Comparison of ENCODE assay signal across 8 cellular contexts in genomic region chr5:159156839-159157238, GRCh38. TPM values are rescaled to one million over a fixed set of nuclear protein-coding genes. Genes with fewer than 3 reads are reported as not detected.
DNase-seq lines count a peak whose midpoint lies in the region; ATAC-seq, FAIRE-seq and TF ChIP-seq lines count a peak whose summit lies in the region.

No MANE protein-coding gene starts in this region.

- no peak for TF ChIP-seq EP300 in H1 (IDR thresholded peaks at IDR 0.05; ENCODE audit: borderline replicate concordance in 1 of 2, low read depth in 2 of 2, low read length in 2 of 2)

- no peak overlapping the region for H3K14ac ChIP-seq in H1 (ENCODE audit: insufficient read length)

- H3K23me2 ChIP-seq in H1 (ENCODE audit: low read depth, low read length) = no peaks in the 10 kb centered on the region

- no peak overlapping the region for H3K4me2 ChIP-seq in H1 (ENCODE audit: insufficient read depth in 1 of 2, low read depth in 2 of 2, low read length in 2 of 2)
- no peak overlapping the region for H3K4me2 ChIP-seq in mesendoderm (ENCODE audit: low read length)

- POLR2A ChIA-PET in H1 (lab: Charles Lee; ENCODE audit: partially characterized antibody) = interaction anchor here (1.2 kb wide), 1 partner anchor 160 kb away, joined by 3 read pairs; no protein-coding TSS in a partner anchor

- H3K4me3 Mint-ChIP-seq in activated CD8-positive, alpha-beta memory T cell treated with anti-CD3 and anti-CD28 coated beads, Interleukin-2, amount 10 ng/mL, durations not matched to agents 7 days and 5 days = no peak overlapping the region

- H3K27ac ChIP-seq in H1 (ENCODE audit: low read depth, low read length) (no peak overlapping the region), mesendoderm (ENCODE audit: low read depth, low read length) (no peak overlapping the region)

- no peaks in the 10 kb centered on the region for H3K9me3 ChIP-seq in H1 (ENCODE audit: insufficient read depth in 2 of 2, low read depth in 1 of 2, low read length in 1 of 2)

- no peak for FAIRE-seq in H1 (lab: Jason Lieb, UNC)

- peak; percentile 85 to 88 for TF ChIP-seq RAD21 in H1 (IDR thresholded peaks at IDR 0.05 in 1 of 2, conservative IDR thresholded peaks at IDR 0.05 in 1 of 2; ENCODE audit: low read depth in 2 of 2, low read length in 2 of 2)

- H3K4me1 ChIP-seq in H1 (replicated peaks in 1 of 4; ENCODE audit: control insufficient read depth in 3 of 4, insufficient read depth in 4 of 4, low read length in 3 of 4) = no peaks in the 10 kb centered on the region
- no peaks in the 10 kb centered on the region for H3K4me1 ChIP-seq in mesendoderm (ENCODE audit: control insufficient read depth, low read depth, low read length)

- H3K23ac ChIP-seq in H1 (ENCODE audit: insufficient read length) = no peak overlapping the region
- H3K23ac ChIP-seq in mesendoderm (ENCODE audit: low read length) = no peak overlapping the region

- CTCF ChIA-PET in activated CD8-positive, alpha-beta memory T cell treated with anti-CD3 and anti-CD28 coated beads, Interleukin-2, amount 10 ng/mL, durations not matched to agents 7 days and 5 days (lab: Charles Lee) = interaction anchor here (0.7 to 3.3 kb wide), 37 partner anchors 9 to 830 kb away, joined by 3 to 58 read pairs (median 4); no protein-coding TSS in a partner anchor
- CTCF ChIA-PET in H1 (lab: Charles Lee; ENCODE audit: partially characterized antibody) = interaction anchor here (0.6 to 5.8 kb wide), 32 partner anchors 9 to 808 kb away, joined by 3 to 38 read pairs (median 4); no protein-coding TSS in a partner anchor

- H4K5ac ChIP-seq in H1 (ENCODE audit: insufficient read length, low read depth, low read length) (no peak overlapping the region), mesendoderm (ENCODE audit: low read length) (no peak overlapping the region)

- no peak overlapping the region for H2BK12ac ChIP-seq in H1 (ENCODE audit: low read depth, low read length)

- intact Hi-C loops in posterior vena cava (cut with DNase I) = loop anchor here in 1 of 2 donors (5.0 to 10.0 kb wide), 2 partner anchors 48 to 105 kb away; partner anchors contain the start of genes RNF145 and UBLCP1

- peaks cover 0 to 21% (median 6%) of the 10 kb centered on the region in 4 experiments; a peak in 5 of 8 replicates for H3K36me3 ChIP-seq in H1 (ENCODE audit: control insufficient read depth in 2 of 4, insufficient read depth in 4 of 4, low read length in 3 of 4)
- peaks cover 3% of the 10 kb centered on the region for H3K36me3 ChIP-seq in mesendoderm (ENCODE audit: control insufficient read depth, insufficient read depth, low read length)

- H4K20me1 ChIP-seq in H1 (replicated peaks in 1 of 2; ENCODE audit: control insufficient read depth in 1 of 2, insufficient read depth in 2 of 2, low read length in 2 of 2) = peaks cover 2 to 3% of the 10 kb centered on the region in 2 experiments

- no peak overlapping the region for H3K9ac ChIP-seq in H1 (replicated peaks in 1 of 4; ENCODE audit: extremely low read depth in 1 of 4, low read depth in 3 of 4, low read length in 3 of 4)
- no peak overlapping the region for H3K9ac ChIP-seq in mesendoderm (ENCODE audit: low read length)

- H3K79me2 ChIP-seq in H1 (ENCODE audit: control insufficient read depth in 1 of 2, insufficient read depth in 2 of 2, low read length in 2 of 2) = no peaks in the 10 kb centered on the region
- no peaks in the 10 kb centered on the region for H3K79me2 ChIP-seq in mesendoderm (ENCODE audit: control insufficient read depth, insufficient read depth, low read length)

- H3K18ac ChIP-seq in H1 (ENCODE audit: extremely low read depth, low read length) (no peak overlapping the region), mesendoderm (ENCODE audit: low read length) (no peak overlapping the region)

- H3K9me3 Mint-ChIP-seq in activated CD8-positive, alpha-beta memory T cell treated with anti-CD3 and anti-CD28 coated beads, Interleukin-2, amount 10 ng/mL, durations not matched to agents 7 days and 5 days (ENCODE audit: low read depth) = no peaks in the 10 kb centered on the region

- no peak overlapping the region for H2AFZ ChIP-seq in H1 (ENCODE audit: low read length)

- H3K4me3 ChIP-seq in H1 (ENCODE audit: extremely low read depth in 1 of 4, insufficient read depth in 2 of 4, low read depth in 3 of 4, low read length in 4 of 4) (no peak overlapping the region), mesendoderm (ENCODE audit: low read length) (no peak overlapping the region)

- H2AK5ac ChIP-seq in H1 (ENCODE audit: low read depth, low read length) = no peak overlapping the region
- H2AK5ac ChIP-seq in mesendoderm (ENCODE audit: low read length) = no peak overlapping the region

- no peak overlapping the region for H2BK15ac ChIP-seq in H1 (ENCODE audit: low read length)
- H2BK15ac ChIP-seq in mesendoderm (replicated peaks; ENCODE audit: low read depth) = no peak overlapping the region

- peak; percentile 46 for DNase-seq in activated CD8-positive, alpha-beta memory T cell treated with anti-CD3 and anti-CD28 coated beads, Interleukin-2, amount 10 ng/mL, durations not matched to agents 7 days and 5 days
- DNase-seq in activated CD8-positive, alpha-beta memory T cell treated with anti-CD3 and anti-CD28 coated beads, Interleukin-2, amount 50 U/mL, for 4 hours = no peak
- DNase-seq in MV-4-11 (lab: John Stamatoyannopoulos, UW) = peak; percentile 60
- peak; percentile 7 for DNase-seq in SKM-1 (lab: John Stamatoyannopoulos, UW; ENCODE audit: unreplicated experiment)
- DNase-seq in H1 (ENCODE audit: low read depth in 1 of 2, low spot score in 2 of 2) = no peak
- peak; percentile 76 for DNase-seq in mesendoderm
- DNase-seq in posterior vena cava (ENCODE audit: low spot score) = no peak

- H3K4ac ChIP-seq in H1 (replicated peaks; ENCODE audit: insufficient read length, low read depth, low read length) = no peak overlapping the region
- H3K4ac ChIP-seq in mesendoderm (ENCODE audit: low read depth, low read length) = no peak overlapping the region

- H3K27me3 ChIP-seq in H1 (replicated peaks in 1 of 4; ENCODE audit: control insufficient read depth in 3 of 4, extremely low read depth in 1 of 4, insufficient read depth in 3 of 4, low read length in 3 of 4) (no peaks in the 10 kb centered on the region), mesendoderm (ENCODE audit: insufficient read depth, low read length, poor library complexity) (no peaks in the 10 kb centered on the region)

- no peaks in the 10 kb centered on the region for H3K79me1 ChIP-seq in H1 (ENCODE audit: low read depth, low read length)
- no peaks in the 10 kb centered on the region for H3K79me1 ChIP-seq in mesendoderm (ENCODE audit: low read length)

- TF ChIP-seq POLR2A in H1 (IDR thresholded peaks at IDR 0.05; ENCODE audit: control extremely low read depth in 1 of 2, low read depth in 2 of 2, low read length in 2 of 2) = no peak

- peak in 2 of 3 experiments; percentile 64 to 75; a peak in 3 of 4 replicates for TF ChIP-seq CTCF in H1 (IDR thresholded peaks at IDR 0.05; ENCODE audit: control extremely low read depth in 1 of 3, insufficient read depth in 1 of 3, low read depth in 1 of 3, low read length in 3 of 3)

- no peak overlapping the region for H3K27ac Mint-ChIP-seq in activated CD8-positive, alpha-beta memory T cell treated with anti-CD3 and anti-CD28 coated beads, Interleukin-2, amount 10 ng/mL, durations not matched to agents 7 days and 5 days

- peak; percentile 86 for ATAC-seq in activated CD8-positive, alpha-beta memory T cell treated with anti-CD3 and anti-CD28 coated beads, Interleukin-2, amount 10 ng/mL, durations not matched to agents 7 days and 5 days
- ATAC-seq in GM21786 (IDR thresholded peaks at IDR 0.05; ENCODE audit: unreplicated experiment) = peak; percentile 71

- no peak overlapping the region for H4K8ac ChIP-seq in H1 (ENCODE audit: extremely low read depth, insufficient read depth, low read length)
- H4K8ac ChIP-seq in mesendoderm (ENCODE audit: low read depth, low read length) = no peak overlapping the region

- H3K56ac ChIP-seq in H1 (replicated peaks; ENCODE audit: insufficient read length, low read depth, low read length) (no peak overlapping the region), mesendoderm (ENCODE audit: low read length) (no peak overlapping the region)

- H4K91ac ChIP-seq in H1 (replicated peaks; ENCODE audit: insufficient read length, low read length) = no peak overlapping the region

- H3K4me1 Mint-ChIP-seq in activated CD8-positive, alpha-beta memory T cell treated with anti-CD3 and anti-CD28 coated beads, Interleukin-2, amount 10 ng/mL, durations not matched to agents 7 days and 5 days = peaks cover 18% of the 10 kb centered on the region

- H2BK120ac ChIP-seq in H1 (replicated peaks; ENCODE audit: low read depth, low read length) (no peak overlapping the region), mesendoderm (ENCODE audit: low read depth, low read length) (no peak overlapping the region)

- H2BK20ac ChIP-seq in H1 (ENCODE audit: low read length) = no peak overlapping the region

- no peaks in the 10 kb centered on the region for H3K27me3 Mint-ChIP-seq in activated CD8-positive, alpha-beta memory T cell treated with anti-CD3 and anti-CD28 coated beads, Interleukin-2, amount 10 ng/mL, durations not matched to agents 7 days and 5 days

- peaks cover 31% of the 10 kb centered on the region for H3K36me3 Mint-ChIP-seq in activated CD8-positive, alpha-beta memory T cell treated with anti-CD3 and anti-CD28 coated beads, Interleukin-2, amount 10 ng/mL, durations not matched to agents 7 days and 5 days

- H2BK5ac ChIP-seq in H1 (ENCODE audit: low read depth, low read length) = no peak overlapping the region
- H2BK5ac ChIP-seq in mesendoderm (ENCODE audit: low read length) = no peak overlapping the region

- WGBS in H1 (ENCODE audit: extremely low coverage in 1 of 2, insufficient coverage in 1 of 2, insufficient read length in 1 of 2, insufficient replicate concordance in 2 of 2, low coverage in 1 of 2, low lambda C conversion rate in 2 of 2, missing lambda C conversion rate in 1 of 2), 2 experiments = 28% methylated on average over 2 of the region's 2 CpGs; no CpG with 5 or more reads in 1 of the 2 experiments
- WGBS in mesendoderm (ENCODE audit: extremely low coverage, insufficient coverage, low lambda C conversion rate) = no CpG with 5 or more reads among the region's 2 CpGs

RNA-seq across cellular contexts. Expression of gene RNF145, which starts 52.5 kb away (rescaled TPM):
- 100 to 1,000 TPM in 1 of 2 experiments, 10 to 100 TPM in 1; 93.9 to 111 TPM for total RNA-seq in activated CD8-positive, alpha-beta memory T cell treated with anti-CD3 and anti-CD28 coated beads, Interleukin-2, amount 10 ng/mL, durations not matched to agents 7 days and 5 days
- total RNA-seq in H1 (2021; fragmentation: NEBNext Ultra II Directional; extraction: Animal tissue kit (Norgen Biotek cat#: 25700)) = 70.9 and 72.5 TPM in 2 replicates
- polyA plus RNA-seq in H1 (2011; rRNA removed) = 24.4 and 34.2 TPM in 2 replicates
- polyA plus RNA-seq in H1 (2011; cell fraction: cytosol; rRNA removed) = 29.9 TPM
- polyA plus RNA-seq in H1 (2011; cell fraction: nucleus; rRNA removed) = 11.1 TPM
- polyA plus RNA-seq in H1 (2012, experiment 1 of 2) = 44.0 to 60.3 TPM (median 46.9 TPM) in 4 replicates
- polyA plus RNA-seq in H1 (2012, experiment 2 of 2) = 7.7 TPM
- 42.1 TPM for polyA plus RNA-seq in H1 (2013, experiment 1 of 2)
- 48.5 TPM for polyA plus RNA-seq in H1 (2013, experiment 2 of 2)
- 46.5 and 60.2 TPM in 2 replicates for polyA minus RNA-seq in H1 (2011; rRNA and poly(A)+ RNA removed)
- polyA minus RNA-seq in H1 (2011; cell fraction: cytosol; rRNA and poly(A)+ RNA removed) = 22.0 TPM
- polyA minus RNA-seq in H1 (2011; cell fraction: nucleus; rRNA and poly(A)+ RNA removed) = 21.1 TPM
- polyA plus RNA-seq in mesendoderm (2013, experiment 1 of 2) = 64.9 TPM
- 62.8 TPM for polyA plus RNA-seq in mesendoderm (2013, experiment 2 of 2)
- total RNA-seq in posterior vena cava = 10 to 100 TPM; 49.2 to 52.1 TPM

RNA-seq across cellular contexts. Expression of gene EBF1, which starts 57.1 kb away (rescaled TPM):
- total RNA-seq in activated CD8-positive, alpha-beta memory T cell treated with anti-CD3 and anti-CD28 coated beads, Interleukin-2, amount 10 ng/mL, durations not matched to agents 7 days and 5 days = under 1 TPM in 1 of 2 experiments, not detected in 1; 0.54 TPM
- 0.10 and 0.15 TPM in 2 replicates for total RNA-seq in H1 (2021; fragmentation: NEBNext Ultra II Directional; extraction: Animal tissue kit (Norgen Biotek cat#: 25700))
- 0.12 and 0.16 TPM in 2 replicates for polyA plus RNA-seq in H1 (2011; rRNA removed)
- 0.03 TPM for polyA plus RNA-seq in H1 (2011; cell fraction: cytosol; rRNA removed)
- polyA plus RNA-seq in H1 (2011; cell fraction: nucleus; rRNA removed) = 0.14 TPM
- polyA plus RNA-seq in H1 (2012, experiment 1 of 2) = 0.04 to 0.23 TPM (median 0.16 TPM) in 4 replicates
- not detected for polyA plus RNA-seq in H1 (2012, experiment 2 of 2)
- 0.14 TPM for polyA plus RNA-seq in H1 (2013, experiment 1 of 2)
- 0.06 TPM for polyA plus RNA-seq in H1 (2013, experiment 2 of 2)
- not detected in 2 replicates for polyA minus RNA-seq in H1 (2011; rRNA and poly(A)+ RNA removed)
- polyA minus RNA-seq in H1 (2011; cell fraction: cytosol; rRNA and poly(A)+ RNA removed) = not detected
- 0.20 TPM for polyA minus RNA-seq in H1 (2011; cell fraction: nucleus; rRNA and poly(A)+ RNA removed)
- polyA plus RNA-seq in mesendoderm (2013, experiment 1 of 2) = 0.06 TPM
- 0.11 TPM for polyA plus RNA-seq in mesendoderm (2013, experiment 2 of 2)
- total RNA-seq in posterior vena cava = 10 to 100 TPM; 46.6 to 87.4 TPM

Comparison
In these comparisons a context has a peak if more than half of its experiments do, and no peak if none do; other contexts are left out.
1. DNase-seq: peak in activated CD8-positive, alpha-beta memory T cell treated with anti-CD3 and anti-CD28 coated beads, Interleukin-2, amount 10 ng/mL, durations not matched to agents 7 days and 5 days (single experiment), MV-4-11 (single experiment), SKM-1 (single experiment) and mesendoderm (single experiment); none in activated CD8-positive, alpha-beta memory T cell treated with anti-CD3 and anti-CD28 coated beads, Interleukin-2, amount 50 U/mL, for 4 hours (single experiment), H1 (0 of 2) and posterior vena cava (single experiment).
2. RNA of gene EBF1, which starts 57.1 kb away (total RNA-seq): 46.6 to 87.4 TPM in posterior vena cava; 0.54 TPM in activated CD8-positive, alpha-beta memory T cell treated with anti-CD3 and anti-CD28 coated beads, Interleukin-2, amount 10 ng/mL, durations not matched to agents 7 days and 5 days and 0.10 to 0.15 TPM in H1; every median in the first group is over 10 times any median in the second.